Comparison of ENCODE assay signal across 1 cellular context in genomic region chr5:143561248-143561647, GRCh38.
TF ChIP-seq lines count a peak whose summit lies in the region.

No MANE protein-coding gene starts in this region.

TF ChIP-seq in HepG2, 621 proteins besides CTCF, POLR2A, EP300 and RAD21 (continued from another document):
- TF ChIP-seq POGK (CRISPR knock-in tag; conservative IDR thresholded peaks at IDR 0.05) (0 out of 2 replicates have a peak, but pooled peaks have one; percentile 19), BCL6 (CRISPR knock-in tag; IDR thresholded peaks at IDR 0.05) (peak; percentile 62), ARID5B (CRISPR knock-in tag; IDR thresholded peaks at IDR 0.05) (peak; percentile 93), MED13 (CRISPR knock-in tag; IDR thresholded peaks at IDR 0.05) (no peak), MIER3 (CRISPR knock-in tag; IDR thresholded peaks at IDR 0.05; ENCODE audit: borderline replicate concordance) (no peak), ZNF687 (CRISPR knock-in tag; IDR thresholded peaks at IDR 0.05) (no peak), ZNF292 (CRISPR knock-in tag; IDR thresholded peaks at IDR 0.05; ENCODE audit: borderline replicate concordance, low read depth) (peak; percentile 85), FOXA3 (CRISPR knock-in tag; IDR thresholded peaks at IDR 0.05) (peak; percentile 55; the same call in 1 of the 2 replicates), LCORL (IDR thresholded peaks at IDR 0.05) (no peak), LCORL (CRISPR knock-in tag; IDR thresholded peaks at IDR 0.05) (0 out of 2 replicates have a peak, but pooled peaks have one; percentile 41), CENPBD1 (CRISPR knock-in tag; IDR thresholded peaks at IDR 0.05; ENCODE audit: borderline replicate concordance, low read depth) (no peak), SOX5 (CRISPR knock-in tag; IDR thresholded peaks at IDR 0.05; ENCODE audit: borderline replicate concordance) (peak; percentile 97), ZNF513 (CRISPR knock-in tag; conservative IDR thresholded peaks at IDR 0.05) (no peak), ATF2 (CRISPR knock-in tag; IDR thresholded peaks at IDR 0.05) (peak; percentile 37; the same call in 1 of the 2 replicates), AHDC1 (CRISPR knock-in tag; IDR thresholded peaks at IDR 0.05; ENCODE audit: borderline replicate concordance) (peak; percentile 87; the same call in 1 of the 2 replicates), ZNF83 (CRISPR knock-in tag; IDR thresholded peaks at IDR 0.05; ENCODE audit: borderline replicate concordance) (no peak), SSRP1 (CRISPR knock-in tag; IDR thresholded peaks at IDR 0.05) (peak; percentile 42; the same call in 1 of the 2 replicates), JDP2 (CRISPR knock-in tag; IDR thresholded peaks at IDR 0.05; ENCODE audit: borderline replicate concordance) (no peak)
